ENCODE assay signal across 8 cellular contexts in the genomic region with DNA sequence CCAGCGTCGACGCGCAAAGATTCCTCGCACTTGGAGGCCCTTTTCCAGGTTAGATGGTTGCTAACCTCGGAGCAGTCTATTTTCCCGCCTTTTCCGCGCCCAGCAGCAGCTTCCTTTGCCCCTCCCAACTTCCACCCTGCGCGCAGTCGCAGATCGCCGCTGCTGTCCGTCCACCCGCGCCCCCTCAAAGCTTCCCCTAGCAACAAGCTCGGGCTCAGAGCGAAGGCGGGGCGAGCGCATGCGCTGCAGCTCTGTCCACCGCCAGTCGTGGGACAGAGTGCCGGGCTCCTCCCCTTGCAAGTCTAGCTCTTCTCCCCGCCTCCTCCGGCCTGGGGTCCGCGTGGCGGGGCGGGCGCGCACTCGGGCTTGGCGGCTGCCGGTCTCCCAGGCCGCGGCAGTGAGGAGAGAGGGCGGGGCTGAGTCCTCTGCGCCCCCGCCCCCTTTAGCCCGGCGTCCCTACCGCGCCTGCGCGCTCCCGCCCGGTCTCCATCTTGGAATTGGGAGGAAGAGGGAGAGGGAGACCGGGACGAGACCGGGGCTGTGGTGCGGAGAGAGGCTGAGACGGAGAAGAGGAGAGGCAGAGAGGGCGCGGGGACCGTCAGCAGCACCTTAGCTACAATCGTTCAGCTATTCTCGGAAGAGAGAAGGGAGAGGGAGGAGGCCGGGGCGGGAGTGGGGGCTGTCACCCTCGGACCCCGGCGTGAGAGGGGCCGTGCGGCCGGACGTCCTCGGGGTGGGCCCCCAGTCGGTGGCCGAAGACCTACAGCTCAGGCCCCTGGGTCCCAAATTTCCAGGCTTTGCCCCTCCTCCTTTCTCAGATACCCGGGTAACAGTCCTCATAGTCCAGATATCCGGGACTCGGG. TPM values are rescaled to one million over a fixed set of nuclear protein-coding genes. Genes with fewer than 3 reads are reported as not detected.
DNase-seq lines count a peak whose midpoint lies in the region; ATAC-seq and TF ChIP-seq lines count a peak whose summit lies in the region.

A gene (plus strand): TSS at position 485 of the 863 bp plus-strand sequence. CDS start 3,905 bp downstream, outside the sequence.

- peak within 1 kb of the TSS; percentile 91 for H3K4me3 ChIP-seq in WERI-Rb-1 (ENCODE audit: low read depth, low read length)
- peak within 1 kb of the TSS; percentile 84 to 98 (median 97) for H3K4me3 ChIP-seq in breast epithelium
- H3K4me3 ChIP-seq in iPS-20b (ENCODE audit: low read length), result peak within 1 kb of the TSS; percentile 86
- peak within 1 kb of the TSS; percentile 62 to 95 (median 83) for H3K4me3 ChIP-seq in skin epidermis

- H3K27me3 ChIP-seq in WERI-Rb-1 (ENCODE audit: insufficient read depth, low read depth, severe bottlenecking) (no peaks in the 10 kb centered on the region), breast epithelium (no peaks in the 10 kb centered on the region), iPS-20b (ENCODE audit: insufficient read depth, low read length) (peaks cover 14% of the 10 kb centered on the region)

- DNase-seq in AG08395 (ENCODE audit: low spot score) (peak; percentile 100), NCI-H2227 treated with DMSO at 0.1 percent for 48 hours (lab: John Stamatoyannopoulos, UW) (peak; percentile 99), WERI-Rb-1 (peak; percentile 99), breast epithelium (ENCODE audit: low spot score in 2 of 2) (peak; percentile 96 to 98)

- H3K36me3 ChIP-seq in WERI-Rb-1 (peaks cover 37% of the 10 kb centered on the region), breast epithelium (no peaks in the 10 kb centered on the region), iPS-20b (ENCODE audit: insufficient read depth, low read depth, low read length) (peaks cover 27% of the 10 kb centered on the region)

- H3K9ac ChIP-seq in iPS-20b (ENCODE audit: low read depth, low read length), result peak within 1 kb of the TSS; percentile 92

- peak; percentile 65 for TF ChIP-seq POLR2A in breast epithelium (IDR thresholded peaks at IDR 0.05)

- H3K27ac ChIP-seq in WERI-Rb-1 (peak within 1 kb of the TSS; percentile 74), breast epithelium (peak within 1 kb of the TSS; percentile 90 to 94), iPS-20b (ENCODE audit: low read length) (no peak within 1 kb of the TSS), skin epidermis (peak within 1 kb of the TSS; percentile 15 to 98 (median 93))

- TF ChIP-seq CTCF in WERI-Rb-1 (IDR thresholded peaks at IDR 0.05; ENCODE audit: low read depth, low read length) (no peak), breast epithelium (IDR thresholded peaks at IDR 0.05) (no peak)

- intact Hi-C loops in breast epithelium (cut with DNase I; ENCODE audit: low total_unique reads), result no loop called here

- H3K9me3 ChIP-seq in WERI-Rb-1 (ENCODE audit: severe bottlenecking), result peaks cover 7% of the 10 kb centered on the region
- no peaks in the 10 kb centered on the region for H3K9me3 ChIP-seq in breast epithelium
- peaks cover 10% of the 10 kb centered on the region for H3K9me3 ChIP-seq in iPS-20b (ENCODE audit: insufficient read depth, low read depth, low read length)

- H3K4me1 ChIP-seq in breast epithelium, result peaks cover 7 to 16% of the 10 kb centered on the region in 2 donors
- peaks cover 22% of the 10 kb centered on the region for H3K4me1 ChIP-seq in iPS-20b (ENCODE audit: insufficient read depth, low read length)

- ATAC-seq in GM18909 (IDR thresholded peaks at IDR 0.05; ENCODE audit: poor library complexity, unreplicated experiment) (peak; percentile 93), HG03175 (IDR thresholded peaks at IDR 0.05; ENCODE audit: unreplicated experiment) (peak; percentile 94)

RNA-seq across cellular contexts. Expression of the gene that starts here (rescaled TPM):
- total RNA-seq in breast epithelium, result 10 to 100 TPM; 31.8 to 51.1 (median 37.3) TPM
